8 cellular contexts compared by ENCODE assay signal in the genomic region with DNA sequence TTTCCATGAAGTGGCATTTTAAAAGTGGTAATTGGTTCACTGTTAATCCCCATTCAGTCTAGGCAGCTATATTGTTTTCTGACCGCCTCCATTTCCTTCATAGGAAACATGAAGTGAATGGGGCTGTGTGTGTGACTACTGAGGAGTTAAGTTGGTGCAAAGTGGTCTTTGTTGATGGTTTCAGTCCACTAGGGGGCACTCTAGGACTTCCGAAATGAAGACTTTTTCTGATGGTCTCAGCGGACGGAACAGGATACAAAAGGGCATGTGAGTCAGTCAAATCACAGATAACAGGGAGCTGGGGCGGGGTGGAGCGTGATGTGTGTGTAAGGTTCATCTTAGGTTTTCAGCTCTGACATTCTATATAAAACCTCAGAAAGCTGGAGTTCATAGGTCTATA.
DNase-seq lines count a peak whose midpoint lies in the region; ATAC-seq and TF ChIP-seq lines count a peak whose summit lies in the region.

No MANE protein-coding gene starts in this region.

- H3K36me3 ChIP-seq in KMS-11 (ENCODE audit: insufficient read depth) (no peaks in the 10 kb centered on the region), SK-N-MC (ENCODE audit: insufficient read depth, low read length) (no peaks in the 10 kb centered on the region)

- no peaks in the 10 kb centered on the region for H3K79me2 ChIP-seq in KMS-11 (ENCODE audit: insufficient read depth, low read depth)

- H3K4me1 ChIP-seq in KMS-11 (ENCODE audit: low read depth, poor library complexity, severe bottlenecking), result no peaks in the 10 kb centered on the region

- no peak overlapping the region for H3K9ac ChIP-seq in KMS-11
- no peak overlapping the region for H3K9ac ChIP-seq in SK-N-MC (ENCODE audit: insufficient read length)

- intact Hi-C loops in left ventricle myocardium superior (cut with micrococcal nuclease), result no loop called here
- intact Hi-C loops in sciatic nerve (cut with DNase I), result no loop called here

- H2AFZ ChIP-seq in KMS-11 (ENCODE audit: low read depth), result no peak overlapping the region

- no peaks in the 10 kb centered on the region for H3K27me3 ChIP-seq in KMS-11 (ENCODE audit: insufficient read depth, low read depth)

- H3K27ac ChIP-seq in KMS-11, result no peak overlapping the region
- no peak overlapping the region for H3K27ac ChIP-seq in SK-N-MC

- no peak overlapping the region for H3K4me2 ChIP-seq in KMS-11

- no peaks in the 10 kb centered on the region for H4K20me1 ChIP-seq in KMS-11 (ENCODE audit: insufficient read depth)

- no peaks in the 10 kb centered on the region for H3K9me3 ChIP-seq in SK-N-MC (ENCODE audit: low read depth, low read length)

- ATAC-seq in left ventricle myocardium superior (peak; percentile 48), sciatic nerve (no peak)

- TF ChIP-seq CTCF in KMS-11 (conservative IDR thresholded peaks at IDR 0.05; ENCODE audit: low read depth, low read length), result peak; percentile 74

- peak; percentile 4 for DNase-seq in NCI-H510A treated with DMSO at 0.1 percent for 48 hours (lab: John Stamatoyannopoulos, UW)
- no peak for DNase-seq in NCI-H510A (lab: John Stamatoyannopoulos, UW)
- peak; percentile 76 for DNase-seq in SK-N-MC (ENCODE audit: low read depth, low spot score)
- DNase-seq in activated naive CD4-positive, alpha-beta T cell treated with Interleukin-2 at 50 U/mL for 16 hours, result peak; percentile 72
- DNase-seq in left ventricle myocardium superior, result peak; percentile 27
- DNase-seq in smooth muscle cell of the brain vasculature (ENCODE audit: low read depth, low spot score), result peak; percentile 13
- no peak for DNase-seq in sciatic nerve (ENCODE audit: low spot score)

- H3K4me3 ChIP-seq in KMS-11 (IDR thresholded peaks at IDR 0.05; ENCODE audit: insufficient read depth, low read depth, low read length) (no peak overlapping the region), SK-N-MC (no peak overlapping the region)

Comparison
In these comparisons a context has a peak if more than half of its experiments do, and no peak if none do; other contexts are left out.
1. DNase-seq: peak in NCI-H510A treated with DMSO at 0.1 percent for 48 hours (single experiment), SK-N-MC (single experiment), activated naive CD4-positive, alpha-beta T cell treated with Interleukin-2 at 50 U/mL for 16 hours (single experiment), left ventricle myocardium superior (single experiment) and smooth muscle cell of the brain vasculature (single experiment); none in NCI-H510A (single experiment) and sciatic nerve (single experiment).